2 cellular contexts compared by ENCODE assay signal in the genomic region with DNA sequence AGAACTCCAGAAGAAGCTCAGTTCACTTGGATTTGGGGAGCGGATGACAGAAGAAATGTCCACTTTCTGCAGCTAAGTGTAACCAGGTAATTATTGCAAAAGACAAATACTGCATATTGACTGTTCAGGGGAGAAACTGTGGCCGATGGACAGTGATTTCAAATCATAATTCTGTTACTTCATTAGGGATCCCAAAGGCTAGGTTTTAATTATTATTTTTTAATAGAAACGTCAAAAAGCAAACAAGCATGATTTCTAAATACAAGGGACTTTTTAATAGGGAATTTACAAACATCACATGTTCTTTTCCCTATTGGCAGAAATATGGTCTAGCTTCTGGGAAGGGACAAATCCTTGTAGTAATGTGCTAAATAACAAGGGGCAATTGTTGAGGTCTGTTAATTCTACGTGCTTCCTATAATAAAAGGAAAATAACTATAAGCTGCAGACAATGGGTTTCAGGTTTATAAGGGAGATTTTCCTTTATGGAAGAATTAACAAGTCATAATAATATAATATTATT.
A peak's percentile ranks its signal among the peaks of the same experiment; 100 is the strongest.
TF ChIP-seq lines count a peak whose summit lies in the region.

No MANE protein-coding gene starts in this region.

TF ChIP-seq in GM12878, 131 proteins besides CTCF, POLR2A, EP300 and RAD21:
- TF ChIP-seq, protein P1, sequence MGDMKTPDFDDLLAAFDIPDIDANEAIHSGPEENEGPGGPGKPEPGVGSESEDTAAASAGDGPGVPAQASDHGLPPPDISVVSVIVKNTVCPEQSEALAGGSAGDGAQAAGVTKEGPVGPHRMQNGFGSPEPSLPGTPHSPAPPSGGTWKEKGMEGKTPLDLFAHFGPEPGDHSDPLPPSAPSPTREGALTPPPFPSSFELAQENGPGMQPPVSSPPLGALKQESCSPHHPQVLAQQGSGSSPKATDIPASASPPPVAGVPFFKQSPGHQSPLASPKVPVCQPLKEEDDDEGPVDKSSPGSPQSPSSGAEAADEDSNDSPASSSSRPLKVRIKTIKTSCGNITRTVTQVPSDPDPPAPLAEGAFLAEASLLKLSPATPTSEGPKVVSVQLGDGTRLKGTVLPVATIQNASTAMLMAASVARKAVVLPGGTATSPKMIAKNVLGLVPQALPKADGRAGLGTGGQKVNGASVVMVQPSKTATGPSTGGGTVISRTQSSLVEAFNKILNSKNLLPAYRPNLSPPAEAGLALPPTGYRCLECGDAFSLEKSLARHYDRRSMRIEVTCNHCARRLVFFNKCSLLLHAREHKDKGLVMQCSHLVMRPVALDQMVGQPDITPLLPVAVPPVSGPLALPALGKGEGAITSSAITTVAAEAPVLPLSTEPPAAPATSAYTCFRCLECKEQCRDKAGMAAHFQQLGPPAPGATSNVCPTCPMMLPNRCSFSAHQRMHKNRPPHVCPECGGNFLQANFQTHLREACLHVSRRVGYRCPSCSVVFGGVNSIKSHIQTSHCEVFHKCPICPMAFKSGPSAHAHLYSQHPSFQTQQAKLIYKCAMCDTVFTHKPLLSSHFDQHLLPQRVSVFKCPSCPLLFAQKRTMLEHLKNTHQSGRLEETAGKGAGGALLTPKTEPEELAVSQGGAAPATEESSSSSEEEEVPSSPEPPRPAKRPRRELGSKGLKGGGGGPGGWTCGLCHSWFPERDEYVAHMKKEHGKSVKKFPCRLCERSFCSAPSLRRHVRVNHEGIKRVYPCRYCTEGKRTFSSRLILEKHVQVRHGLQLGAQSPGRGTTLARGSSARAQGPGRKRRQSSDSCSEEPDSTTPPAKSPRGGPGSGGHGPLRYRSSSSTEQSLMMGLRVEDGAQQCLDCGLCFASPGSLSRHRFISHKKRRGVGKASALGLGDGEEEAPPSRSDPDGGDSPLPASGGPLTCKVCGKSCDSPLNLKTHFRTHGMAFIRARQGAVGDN (IDR thresholded peaks at IDR 0.05) = no peak
- no peak for TF ChIP-seq SMARCA5 (IDR thresholded peaks at IDR 0.05)
- TF ChIP-seq ETV6 (conservative IDR thresholded peaks at IDR 0.05 in 1 of 2, IDR thresholded peaks at IDR 0.05 in 1 of 2; ENCODE audit: borderline replicate concordance in 1 of 2, low read depth in 1 of 2) = no peak
- TF ChIP-seq, protein P2, sequence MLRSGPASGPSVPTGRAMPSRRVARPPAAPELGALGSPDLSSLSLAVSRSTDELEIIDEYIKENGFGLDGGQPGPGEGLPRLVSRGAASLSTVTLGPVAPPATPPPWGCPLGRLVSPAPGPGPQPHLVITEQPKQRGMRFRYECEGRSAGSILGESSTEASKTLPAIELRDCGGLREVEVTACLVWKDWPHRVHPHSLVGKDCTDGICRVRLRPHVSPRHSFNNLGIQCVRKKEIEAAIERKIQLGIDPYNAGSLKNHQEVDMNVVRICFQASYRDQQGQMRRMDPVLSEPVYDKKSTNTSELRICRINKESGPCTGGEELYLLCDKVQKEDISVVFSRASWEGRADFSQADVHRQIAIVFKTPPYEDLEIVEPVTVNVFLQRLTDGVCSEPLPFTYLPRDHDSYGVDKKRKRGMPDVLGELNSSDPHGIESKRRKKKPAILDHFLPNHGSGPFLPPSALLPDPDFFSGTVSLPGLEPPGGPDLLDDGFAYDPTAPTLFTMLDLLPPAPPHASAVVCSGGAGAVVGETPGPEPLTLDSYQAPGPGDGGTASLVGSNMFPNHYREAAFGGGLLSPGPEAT (IDR thresholded peaks at IDR 0.05; ENCODE audit: low read depth) = no peak

TF ChIP-seq in liver, 16 proteins besides CTCF, POLR2A, EP300 and RAD21:
- TF ChIP-seq RXRA (IDR thresholded peaks at IDR 0.05) (peak in 1 of 2 donors; percentile 18), EGR1 (IDR thresholded peaks at IDR 0.05; ENCODE audit: low read depth in 2 of 2) (no peak), FOXA1 (IDR thresholded peaks at IDR 0.05) (peak; percentile 56), TAF1 (conservative IDR thresholded peaks at IDR 0.05) (no peak), SP1 (IDR thresholded peaks at IDR 0.05) (no peak), FOXA2 (IDR thresholded peaks at IDR 0.05) (peak; percentile 81), YY1 (IDR thresholded peaks at IDR 0.05) (no peak), HNF4A (conservative IDR thresholded peaks at IDR 0.05) (peak; percentile 9 to 16), JUND (IDR thresholded peaks at IDR 0.05) (no peak), HNF4G (IDR thresholded peaks at IDR 0.05) (no peak), ZBTB33 (IDR thresholded peaks at IDR 0.05) (no peak), REST (IDR thresholded peaks at IDR 0.05) (no peak), GABPA (IDR thresholded peaks at IDR 0.05 in 1 of 2, conservative IDR thresholded peaks at IDR 0.05 in 1 of 2) (no peak), NR2F2 (IDR thresholded peaks at IDR 0.05) (no peak)
- TF ChIP-seq, protein P3, sequence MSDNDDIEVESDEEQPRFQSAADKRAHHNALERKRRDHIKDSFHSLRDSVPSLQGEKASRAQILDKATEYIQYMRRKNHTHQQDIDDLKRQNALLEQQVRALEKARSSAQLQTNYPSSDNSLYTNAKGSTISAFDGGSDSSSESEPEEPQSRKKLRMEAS (IDR thresholded peaks at IDR 0.05) = no peak
- TF ChIP-seq, protein P4, sequence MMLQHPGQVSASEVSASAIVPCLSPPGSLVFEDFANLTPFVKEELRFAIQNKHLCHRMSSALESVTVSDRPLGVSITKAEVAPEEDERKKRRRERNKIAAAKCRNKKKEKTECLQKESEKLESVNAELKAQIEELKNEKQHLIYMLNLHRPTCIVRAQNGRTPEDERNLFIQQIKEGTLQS (IDR thresholded peaks at IDR 0.05) = no peak
